1 cellular context compared by ENCODE assay signal in the genomic region with DNA sequence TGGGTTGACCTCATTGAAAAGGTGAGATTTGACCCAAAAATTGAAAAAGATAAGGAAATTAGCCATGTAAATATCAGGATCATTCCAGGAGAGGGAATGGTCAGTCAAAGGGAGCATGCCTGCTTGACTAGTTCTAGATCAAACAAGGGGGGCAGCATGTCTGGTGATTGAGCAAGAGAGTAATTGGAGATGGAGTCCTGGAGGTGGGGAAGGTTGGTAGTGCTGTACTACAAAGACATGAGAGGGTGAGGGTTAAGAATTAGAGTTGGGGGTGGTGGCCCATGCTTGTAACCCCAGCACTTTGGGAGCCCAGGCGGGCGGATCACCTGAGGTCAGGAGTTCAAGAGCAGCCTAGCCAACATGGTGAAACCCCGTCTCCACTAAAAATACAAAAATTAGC.
A peak's percentile ranks its signal among the peaks of the same experiment; 100 is the strongest.
TF ChIP-seq lines count a peak whose summit lies in the region.

No MANE protein-coding gene starts in this region.

TF ChIP-seq in HepG2, 621 proteins besides CTCF, POLR2A, EP300 and RAD21 (continued from another document and continues in another):
- TF ChIP-seq, protein P1, sequence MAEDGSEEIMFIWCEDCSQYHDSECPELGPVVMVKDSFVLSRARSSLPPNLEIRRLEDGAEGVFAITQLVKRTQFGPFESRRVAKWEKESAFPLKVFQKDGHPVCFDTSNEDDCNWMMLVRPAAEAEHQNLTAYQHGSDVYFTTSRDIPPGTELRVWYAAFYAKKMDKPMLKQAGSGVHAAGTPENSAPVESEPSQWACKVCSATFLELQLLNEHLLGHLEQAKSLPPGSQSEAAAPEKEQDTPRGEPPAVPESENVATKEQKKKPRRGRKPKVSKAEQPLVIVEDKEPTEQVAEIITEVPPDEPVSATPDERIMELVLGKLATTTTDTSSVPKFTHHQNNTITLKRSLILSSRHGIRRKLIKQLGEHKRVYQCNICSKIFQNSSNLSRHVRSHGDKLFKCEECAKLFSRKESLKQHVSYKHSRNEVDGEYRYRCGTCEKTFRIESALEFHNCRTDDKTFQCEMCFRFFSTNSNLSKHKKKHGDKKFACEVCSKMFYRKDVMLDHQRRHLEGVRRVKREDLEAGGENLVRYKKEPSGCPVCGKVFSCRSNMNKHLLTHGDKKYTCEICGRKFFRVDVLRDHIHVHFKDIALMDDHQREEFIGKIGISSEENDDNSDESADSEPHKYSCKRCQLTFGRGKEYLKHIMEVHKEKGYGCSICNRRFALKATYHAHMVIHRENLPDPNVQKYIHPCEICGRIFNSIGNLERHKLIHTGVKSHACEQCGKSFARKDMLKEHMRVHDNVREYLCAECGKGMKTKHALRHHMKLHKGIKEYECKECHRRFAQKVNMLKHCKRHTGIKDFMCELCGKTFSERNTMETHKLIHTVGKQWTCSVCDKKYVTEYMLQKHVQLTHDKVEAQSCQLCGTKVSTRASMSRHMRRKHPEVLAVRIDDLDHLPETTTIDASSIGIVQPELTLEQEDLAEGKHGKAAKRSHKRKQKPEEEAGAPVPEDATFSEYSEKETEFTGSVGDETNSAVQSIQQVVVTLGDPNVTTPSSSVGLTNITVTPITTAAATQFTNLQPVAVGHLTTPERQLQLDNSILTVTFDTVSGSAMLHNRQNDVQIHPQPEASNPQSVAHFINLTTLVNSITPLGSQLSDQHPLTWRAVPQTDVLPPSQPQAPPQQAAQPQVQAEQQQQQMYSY (CRISPR knock-in tag; IDR thresholded peaks at IDR 0.05) = no peak
- TF ChIP-seq, protein P2, sequence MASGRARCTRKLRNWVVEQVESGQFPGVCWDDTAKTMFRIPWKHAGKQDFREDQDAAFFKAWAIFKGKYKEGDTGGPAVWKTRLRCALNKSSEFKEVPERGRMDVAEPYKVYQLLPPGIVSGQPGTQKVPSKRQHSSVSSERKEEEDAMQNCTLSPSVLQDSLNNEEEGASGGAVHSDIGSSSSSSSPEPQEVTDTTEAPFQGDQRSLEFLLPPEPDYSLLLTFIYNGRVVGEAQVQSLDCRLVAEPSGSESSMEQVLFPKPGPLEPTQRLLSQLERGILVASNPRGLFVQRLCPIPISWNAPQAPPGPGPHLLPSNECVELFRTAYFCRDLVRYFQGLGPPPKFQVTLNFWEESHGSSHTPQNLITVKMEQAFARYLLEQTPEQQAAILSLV (CRISPR knock-in tag; IDR thresholded peaks at IDR 0.05; ENCODE audit: borderline replicate concordance) = no peak
- no peak for TF ChIP-seq TCF12 (IDR thresholded peaks at IDR 0.05)
- TF ChIP-seq TCF12 (CRISPR knock-in tag; IDR thresholded peaks at IDR 0.05) = no peak
- 0 out of 2 replicates have a peak, but pooled peaks have one; percentile 34 for TF ChIP-seq FOSL2 (CRISPR knock-in tag; IDR thresholded peaks at IDR 0.05)
- no peak for TF ChIP-seq ZNF33B (CRISPR knock-in tag; IDR thresholded peaks at IDR 0.05)
- TF ChIP-seq, protein P3, sequence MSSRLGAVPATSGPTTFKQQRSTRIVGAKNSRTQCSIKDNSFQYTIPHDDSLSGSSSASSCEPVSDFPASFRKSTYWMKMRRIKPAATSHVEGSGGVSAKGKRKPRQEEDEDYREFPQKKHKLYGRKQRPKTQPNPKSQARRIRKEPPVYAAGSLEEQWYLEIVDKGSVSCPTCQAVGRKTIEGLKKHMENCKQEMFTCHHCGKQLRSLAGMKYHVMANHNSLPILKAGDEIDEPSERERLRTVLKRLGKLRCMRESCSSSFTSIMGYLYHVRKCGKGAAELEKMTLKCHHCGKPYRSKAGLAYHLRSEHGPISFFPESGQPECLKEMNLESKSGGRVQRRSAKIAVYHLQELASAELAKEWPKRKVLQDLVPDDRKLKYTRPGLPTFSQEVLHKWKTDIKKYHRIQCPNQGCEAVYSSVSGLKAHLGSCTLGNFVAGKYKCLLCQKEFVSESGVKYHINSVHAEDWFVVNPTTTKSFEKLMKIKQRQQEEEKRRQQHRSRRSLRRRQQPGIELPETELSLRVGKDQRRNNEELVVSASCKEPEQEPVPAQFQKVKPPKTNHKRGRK (CRISPR knock-in tag; IDR thresholded peaks at IDR 0.05) = no peak
- TF ChIP-seq NONO (IDR thresholded peaks at IDR 0.05) = no peak
- TF ChIP-seq NONO (CRISPR knock-in tag; conservative IDR thresholded peaks at IDR 0.05) = peak; percentile 81
- TF ChIP-seq KDM2A (CRISPR knock-in tag; IDR thresholded peaks at IDR 0.05; ENCODE audit: borderline replicate concordance, low read depth) = no peak
- peak; percentile 64; the same call in 1 of the 2 replicates for TF ChIP-seq TBX2 (CRISPR knock-in tag; IDR thresholded peaks at IDR 0.05; ENCODE audit: borderline replicate concordance)
- TF ChIP-seq NPAS2 (CRISPR knock-in tag; IDR thresholded peaks at IDR 0.05; ENCODE audit: borderline replicate concordance) = no peak
- TF ChIP-seq, protein P4, sequence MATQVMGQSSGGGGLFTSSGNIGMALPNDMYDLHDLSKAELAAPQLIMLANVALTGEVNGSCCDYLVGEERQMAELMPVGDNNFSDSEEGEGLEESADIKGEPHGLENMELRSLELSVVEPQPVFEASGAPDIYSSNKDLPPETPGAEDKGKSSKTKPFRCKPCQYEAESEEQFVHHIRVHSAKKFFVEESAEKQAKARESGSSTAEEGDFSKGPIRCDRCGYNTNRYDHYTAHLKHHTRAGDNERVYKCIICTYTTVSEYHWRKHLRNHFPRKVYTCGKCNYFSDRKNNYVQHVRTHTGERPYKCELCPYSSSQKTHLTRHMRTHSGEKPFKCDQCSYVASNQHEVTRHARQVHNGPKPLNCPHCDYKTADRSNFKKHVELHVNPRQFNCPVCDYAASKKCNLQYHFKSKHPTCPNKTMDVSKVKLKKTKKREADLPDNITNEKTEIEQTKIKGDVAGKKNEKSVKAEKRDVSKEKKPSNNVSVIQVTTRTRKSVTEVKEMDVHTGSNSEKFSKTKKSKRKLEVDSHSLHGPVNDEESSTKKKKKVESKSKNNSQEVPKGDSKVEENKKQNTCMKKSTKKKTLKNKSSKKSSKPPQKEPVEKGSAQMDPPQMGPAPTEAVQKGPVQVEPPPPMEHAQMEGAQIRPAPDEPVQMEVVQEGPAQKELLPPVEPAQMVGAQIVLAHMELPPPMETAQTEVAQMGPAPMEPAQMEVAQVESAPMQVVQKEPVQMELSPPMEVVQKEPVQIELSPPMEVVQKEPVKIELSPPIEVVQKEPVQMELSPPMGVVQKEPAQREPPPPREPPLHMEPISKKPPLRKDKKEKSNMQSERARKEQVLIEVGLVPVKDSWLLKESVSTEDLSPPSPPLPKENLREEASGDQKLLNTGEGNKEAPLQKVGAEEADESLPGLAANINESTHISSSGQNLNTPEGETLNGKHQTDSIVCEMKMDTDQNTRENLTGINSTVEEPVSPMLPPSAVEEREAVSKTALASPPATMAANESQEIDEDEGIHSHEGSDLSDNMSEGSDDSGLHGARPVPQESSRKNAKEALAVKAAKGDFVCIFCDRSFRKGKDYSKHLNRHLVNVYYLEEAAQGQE (IDR thresholded peaks at IDR 0.05; ENCODE audit: borderline replicate concordance in 1 of 2, low read depth in 1 of 2, low read length in 2 of 2) = no peak
- TF ChIP-seq FOXK1 (CRISPR knock-in tag; IDR thresholded peaks at IDR 0.05; ENCODE audit: borderline replicate concordance, low read depth) = peak; percentile 47; the same call in 1 of the 2 replicates
- TF ChIP-seq, protein P5, sequence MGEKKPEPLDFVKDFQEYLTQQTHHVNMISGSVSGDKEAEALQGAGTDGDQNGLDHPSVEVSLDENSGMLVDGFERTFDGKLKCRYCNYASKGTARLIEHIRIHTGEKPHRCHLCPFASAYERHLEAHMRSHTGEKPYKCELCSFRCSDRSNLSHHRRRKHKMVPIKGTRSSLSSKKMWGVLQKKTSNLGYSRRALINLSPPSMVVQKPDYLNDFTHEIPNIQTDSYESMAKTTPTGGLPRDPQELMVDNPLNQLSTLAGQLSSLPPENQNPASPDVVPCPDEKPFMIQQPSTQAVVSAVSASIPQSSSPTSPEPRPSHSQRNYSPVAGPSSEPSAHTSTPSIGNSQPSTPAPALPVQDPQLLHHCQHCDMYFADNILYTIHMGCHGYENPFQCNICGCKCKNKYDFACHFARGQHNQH (CRISPR knock-in tag; IDR thresholded peaks at IDR 0.05) = no peak
- TF ChIP-seq WIZ (CRISPR knock-in tag; IDR thresholded peaks at IDR 0.05) = no peak
- no peak for TF ChIP-seq ZNF878 (CRISPR knock-in tag; IDR thresholded peaks at IDR 0.05)
- no peak for TF ChIP-seq ZNF891 (CRISPR knock-in tag; IDR thresholded peaks at IDR 0.05)
- TF ChIP-seq RFX3 (CRISPR knock-in tag; IDR thresholded peaks at IDR 0.05) = no peak
- no peak for TF ChIP-seq HCFC1 (IDR thresholded peaks at IDR 0.05; ENCODE audit: low read depth, low read length)
- TF ChIP-seq ZNF792 (CRISPR knock-in tag; IDR thresholded peaks at IDR 0.05) = no peak
- TF ChIP-seq ELF3 (CRISPR knock-in tag; IDR thresholded peaks at IDR 0.05) = 0 out of 2 replicates have a peak, but pooled peaks have one; percentile 4
- TF ChIP-seq, protein P6, sequence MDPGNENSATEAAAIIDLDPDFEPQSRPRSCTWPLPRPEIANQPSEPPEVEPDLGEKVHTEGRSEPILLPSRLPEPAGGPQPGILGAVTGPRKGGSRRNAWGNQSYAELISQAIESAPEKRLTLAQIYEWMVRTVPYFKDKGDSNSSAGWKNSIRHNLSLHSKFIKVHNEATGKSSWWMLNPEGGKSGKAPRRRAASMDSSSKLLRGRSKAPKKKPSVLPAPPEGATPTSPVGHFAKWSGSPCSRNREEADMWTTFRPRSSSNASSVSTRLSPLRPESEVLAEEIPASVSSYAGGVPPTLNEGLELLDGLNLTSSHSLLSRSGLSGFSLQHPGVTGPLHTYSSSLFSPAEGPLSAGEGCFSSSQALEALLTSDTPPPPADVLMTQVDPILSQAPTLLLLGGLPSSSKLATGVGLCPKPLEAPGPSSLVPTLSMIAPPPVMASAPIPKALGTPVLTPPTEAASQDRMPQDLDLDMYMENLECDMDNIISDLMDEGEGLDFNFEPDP (CRISPR knock-in tag; conservative IDR thresholded peaks at IDR 0.05) = no peak
- no peak for TF ChIP-seq NR2F2 (IDR thresholded peaks at IDR 0.05; ENCODE audit: borderline replicate concordance, low read depth)
- no peak for TF ChIP-seq SOX6 (IDR thresholded peaks at IDR 0.05)
- 0 out of 2 replicates have a peak, but pooled peaks have one; percentile 18 for TF ChIP-seq SOX6 (CRISPR knock-in tag; IDR thresholded peaks at IDR 0.05)
- TF ChIP-seq, protein P7, sequence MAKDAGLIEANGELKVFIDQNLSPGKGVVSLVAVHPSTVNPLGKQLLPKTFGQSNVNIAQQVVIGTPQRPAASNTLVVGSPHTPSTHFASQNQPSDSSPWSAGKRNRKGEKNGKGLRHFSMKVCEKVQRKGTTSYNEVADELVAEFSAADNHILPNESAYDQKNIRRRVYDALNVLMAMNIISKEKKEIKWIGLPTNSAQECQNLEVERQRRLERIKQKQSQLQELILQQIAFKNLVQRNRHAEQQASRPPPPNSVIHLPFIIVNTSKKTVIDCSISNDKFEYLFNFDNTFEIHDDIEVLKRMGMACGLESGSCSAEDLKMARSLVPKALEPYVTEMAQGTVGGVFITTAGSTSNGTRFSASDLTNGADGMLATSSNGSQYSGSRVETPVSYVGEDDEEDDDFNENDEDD (CRISPR knock-in tag; IDR thresholded peaks at IDR 0.05; ENCODE audit: borderline replicate concordance) = no peak
- no peak for TF ChIP-seq MEIS1 (CRISPR knock-in tag; IDR thresholded peaks at IDR 0.05; ENCODE audit: borderline replicate concordance)
- TF ChIP-seq ZNF547 (CRISPR knock-in tag; IDR thresholded peaks at IDR 0.05) = no peak
- TF ChIP-seq HDAC1 (CRISPR knock-in tag; IDR thresholded peaks at IDR 0.05) = 0 out of 2 replicates have a peak, but pooled peaks have one; percentile 14
- TF ChIP-seq THAP11 (CRISPR knock-in tag; IDR thresholded peaks at IDR 0.05) = 0 out of 2 replicates have a peak, but pooled peaks have one; percentile 15
- TF ChIP-seq, protein P8, sequence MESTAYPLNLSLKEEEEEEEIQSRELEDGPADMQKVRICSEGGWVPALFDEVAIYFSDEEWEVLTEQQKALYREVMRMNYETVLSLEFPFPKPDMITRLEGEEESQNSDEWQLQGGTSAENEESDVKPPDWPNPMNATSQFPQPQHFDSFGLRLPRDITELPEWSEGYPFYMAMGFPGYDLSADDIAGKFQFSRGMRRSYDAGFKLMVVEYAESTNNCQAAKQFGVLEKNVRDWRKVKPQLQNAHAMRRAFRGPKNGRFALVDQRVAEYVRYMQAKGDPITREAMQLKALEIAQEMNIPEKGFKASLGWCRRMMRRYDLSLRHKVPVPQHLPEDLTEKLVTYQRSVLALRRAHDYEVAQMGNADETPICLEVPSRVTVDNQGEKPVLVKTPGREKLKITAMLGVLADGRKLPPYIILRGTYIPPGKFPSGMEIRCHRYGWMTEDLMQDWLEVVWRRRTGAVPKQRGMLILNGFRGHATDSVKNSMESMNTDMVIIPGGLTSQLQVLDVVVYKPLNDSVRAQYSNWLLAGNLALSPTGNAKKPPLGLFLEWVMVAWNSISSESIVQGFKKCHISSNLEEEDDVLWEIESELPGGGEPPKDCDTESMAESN (CRISPR knock-in tag; conservative IDR thresholded peaks at IDR 0.05) = no peak
- peak; percentile 40; the same call in 1 of the 2 replicates for TF ChIP-seq ZNF772 (CRISPR knock-in tag; IDR thresholded peaks at IDR 0.05)
- TF ChIP-seq, protein P9, sequence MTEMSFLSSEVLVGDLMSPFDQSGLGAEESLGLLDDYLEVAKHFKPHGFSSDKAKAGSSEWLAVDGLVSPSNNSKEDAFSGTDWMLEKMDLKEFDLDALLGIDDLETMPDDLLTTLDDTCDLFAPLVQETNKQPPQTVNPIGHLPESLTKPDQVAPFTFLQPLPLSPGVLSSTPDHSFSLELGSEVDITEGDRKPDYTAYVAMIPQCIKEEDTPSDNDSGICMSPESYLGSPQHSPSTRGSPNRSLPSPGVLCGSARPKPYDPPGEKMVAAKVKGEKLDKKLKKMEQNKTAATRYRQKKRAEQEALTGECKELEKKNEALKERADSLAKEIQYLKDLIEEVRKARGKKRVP (CRISPR knock-in tag; IDR thresholded peaks at IDR 0.05) = 0 out of 4 replicates have a peak, but pooled peaks of 1 of the 2 experiments have one; percentile 42
- TF ChIP-seq DR1 (CRISPR knock-in tag; IDR thresholded peaks at IDR 0.05) = no peak
- TF ChIP-seq, protein P10, sequence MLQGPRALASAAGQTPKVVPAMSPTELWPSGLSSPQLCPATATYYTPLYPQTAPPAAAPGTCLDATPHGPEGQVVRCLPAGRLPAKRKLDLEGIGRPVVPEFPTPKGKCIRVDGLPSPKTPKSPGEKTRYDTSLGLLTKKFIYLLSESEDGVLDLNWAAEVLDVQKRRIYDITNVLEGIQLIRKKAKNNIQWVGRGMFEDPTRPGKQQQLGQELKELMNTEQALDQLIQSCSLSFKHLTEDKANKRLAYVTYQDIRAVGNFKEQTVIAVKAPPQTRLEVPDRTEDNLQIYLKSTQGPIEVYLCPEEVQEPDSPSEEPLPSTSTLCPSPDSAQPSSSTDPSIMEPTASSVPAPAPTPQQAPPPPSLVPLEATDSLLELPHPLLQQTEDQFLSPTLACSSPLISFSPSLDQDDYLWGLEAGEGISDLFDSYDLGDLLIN (CRISPR knock-in tag; IDR thresholded peaks at IDR 0.05; ENCODE audit: borderline replicate concordance) = no peak
- 0 out of 2 replicates have a peak, but pooled peaks have one; percentile 29 for TF ChIP-seq ELF4 (CRISPR knock-in tag; IDR thresholded peaks at IDR 0.05; ENCODE audit: borderline replicate concordance)
- 0 out of 2 replicates have a peak, but pooled peaks have one; percentile 40 for TF ChIP-seq ARNT2 (CRISPR knock-in tag; IDR thresholded peaks at IDR 0.05; ENCODE audit: low read depth)
- TF ChIP-seq SRSF4 (IDR thresholded peaks at IDR 0.05; ENCODE audit: low read depth, low read length, poor library complexity, severe bottlenecking) = no peak
- TF ChIP-seq, protein P11, sequence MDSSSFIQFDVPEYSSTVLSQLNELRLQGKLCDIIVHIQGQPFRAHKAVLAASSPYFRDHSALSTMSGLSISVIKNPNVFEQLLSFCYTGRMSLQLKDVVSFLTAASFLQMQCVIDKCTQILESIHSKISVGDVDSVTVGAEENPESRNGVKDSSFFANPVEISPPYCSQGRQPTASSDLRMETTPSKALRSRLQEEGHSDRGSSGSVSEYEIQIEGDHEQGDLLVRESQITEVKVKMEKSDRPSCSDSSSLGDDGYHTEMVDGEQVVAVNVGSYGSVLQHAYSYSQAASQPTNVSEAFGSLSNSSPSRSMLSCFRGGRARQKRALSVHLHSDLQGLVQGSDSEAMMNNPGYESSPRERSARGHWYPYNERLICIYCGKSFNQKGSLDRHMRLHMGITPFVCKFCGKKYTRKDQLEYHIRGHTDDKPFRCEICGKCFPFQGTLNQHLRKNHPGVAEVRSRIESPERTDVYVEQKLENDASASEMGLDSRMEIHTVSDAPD (CRISPR knock-in tag; IDR thresholded peaks at IDR 0.05) = no peak
